Comparison of ENCODE assay signal across 8 cellular contexts in the genomic region with DNA sequence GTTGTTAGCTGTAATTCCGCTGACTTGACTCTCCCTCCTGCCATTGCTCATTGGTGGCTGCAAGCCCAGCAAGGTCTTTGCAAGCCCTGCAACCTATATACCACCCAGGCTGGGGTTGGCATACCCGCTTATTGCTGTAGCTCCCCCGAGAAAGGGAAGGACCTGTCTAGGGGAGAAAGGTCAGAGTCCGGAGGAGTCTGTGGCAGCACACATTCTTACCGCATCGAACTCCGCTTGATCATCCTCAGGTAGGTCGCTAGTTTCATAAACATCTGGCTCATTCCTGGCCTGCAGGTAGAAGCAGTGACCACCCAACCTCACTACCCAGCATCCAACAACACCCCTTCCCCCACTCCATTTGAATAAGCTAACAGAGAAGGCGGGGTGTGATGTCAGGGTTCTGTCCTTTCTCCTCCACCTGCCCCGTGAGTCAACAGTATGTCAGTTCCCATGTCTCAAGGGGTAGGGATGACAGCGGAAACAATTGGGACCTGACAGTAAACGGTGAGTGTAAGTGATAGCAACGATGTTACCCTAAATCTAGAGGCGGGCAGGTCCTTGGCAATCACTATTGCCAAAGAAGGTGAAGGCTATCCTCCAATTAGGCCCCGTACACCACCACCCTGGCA. TPM values are rescaled to one million over a fixed set of nuclear protein-coding genes. Genes with fewer than 3 reads are reported as not detected.
DNase-seq lines count a peak whose midpoint lies in the region; ATAC-seq, FAIRE-seq and TF ChIP-seq lines count a peak whose summit lies in the region.

No MANE protein-coding gene starts in this region.

- peaks cover 0 to 10% (median 2%) of the 10 kb centered on the region in 7 donors for H3K9me3 Mint-ChIP-seq in CD14-positive monocyte
- no peaks in the 10 kb centered on the region for H3K9me3 Mint-ChIP-seq in natural killer cell treated with Interleukin-12 subunit alpha and Interleukin-12 subunit beta and Interleukin-15 and Interleukin-18, amount 100 ng/mL, for 72 hours

- H4K20me1 ChIP-seq in KMS-11 (ENCODE audit: insufficient read depth), result no peaks in the 10 kb centered on the region

- no peak for DNase-seq in CD14-positive monocyte (ENCODE audit: low spot score)
- peak; percentile 51 for DNase-seq in colonic mucosa
- no peak for DNase-seq in natural killer cell treated with Interleukin-12 subunit alpha and Interleukin-12 subunit beta and Interleukin-15 and Interleukin-18, amount 100 ng/mL, for 72 hours (ENCODE audit: low spot score)
- DNase-seq in HTR-8/SVneo (ENCODE audit: insufficient read length, low spot score), result no peak
- no peak for DNase-seq in hepatic stellate cell (ENCODE audit: low spot score)

- H3K4me3 Mint-ChIP-seq in CD14-positive monocyte, result peak overlapping the region; percentile 99 to 100
- H3K4me3 Mint-ChIP-seq in natural killer cell treated with Interleukin-12 subunit alpha and Interleukin-12 subunit beta and Interleukin-15 and Interleukin-18, amount 100 ng/mL, for 72 hours, result peak overlapping the region; percentile 99

- H3K27me3 ChIP-seq in KMS-11 (ENCODE audit: insufficient read depth, low read depth) (peaks cover 30% of the 10 kb centered on the region), colonic mucosa (peaks cover 5% of the 10 kb centered on the region)

- H3K4me3 ChIP-seq in KMS-11 (IDR thresholded peaks at IDR 0.05; ENCODE audit: insufficient read depth, low read depth, low read length) (peak overlapping the region; percentile 85), colonic mucosa (peak overlapping the region; percentile 79)

- no peak for FAIRE-seq in HTR-8/SVneo (lab: Jason Lieb, UNC)

- no peaks in the 10 kb centered on the region for H3K9me3 ChIP-seq in colonic mucosa

- peaks cover 24 to 27% (median 26%) of the 10 kb centered on the region in 3 donors for H3K27me3 Mint-ChIP-seq in CD14-positive monocyte (ENCODE audit: low read depth in 3 of 3)
- H3K27me3 Mint-ChIP-seq in natural killer cell treated with Interleukin-12 subunit alpha and Interleukin-12 subunit beta and Interleukin-15 and Interleukin-18, amount 100 ng/mL, for 72 hours, result peaks cover 0 to 11% of the 10 kb centered on the region in 2 donors

- ATAC-seq in natural killer cell treated with Interleukin-12 subunit alpha and Interleukin-12 subunit beta and Interleukin-15 and Interleukin-18, amount 100 ng/mL, for 72 hours, result no peak
- ATAC-seq in HG02885 (IDR thresholded peaks at IDR 0.05; ENCODE audit: poor library complexity, unreplicated experiment), result no peak
- ATAC-seq in GM19023 (IDR thresholded peaks at IDR 0.05; ENCODE audit: unreplicated experiment), result no peak

- peaks cover 50% of the 10 kb centered on the region for H3K4me1 Mint-ChIP-seq in CD14-positive monocyte
- H3K4me1 Mint-ChIP-seq in natural killer cell treated with Interleukin-12 subunit alpha and Interleukin-12 subunit beta and Interleukin-15 and Interleukin-18, amount 100 ng/mL, for 72 hours (ENCODE audit: low read depth in 2 of 2), result peaks cover 39 to 42% of the 10 kb centered on the region in 2 donors

- H3K27ac Mint-ChIP-seq in CD14-positive monocyte, result peak overlapping the region in 6 of 7 donors; percentile 66 to 96 (median 90)
- peak overlapping the region; percentile 95 to 98 for H3K27ac Mint-ChIP-seq in natural killer cell treated with Interleukin-12 subunit alpha and Interleukin-12 subunit beta and Interleukin-15 and Interleukin-18, amount 100 ng/mL, for 72 hours

- H3K36me3 ChIP-seq in KMS-11 (ENCODE audit: insufficient read depth), result no peaks in the 10 kb centered on the region
- H3K36me3 ChIP-seq in colonic mucosa, result no peaks in the 10 kb centered on the region

- H3K4me2 ChIP-seq in KMS-11, result peak overlapping the region; percentile 91

- H3K27ac ChIP-seq in KMS-11 (peak overlapping the region; percentile 42; the same call in 1 of the 2 replicates), colonic mucosa (peak overlapping the region; percentile 71)

- no peak for TF ChIP-seq CTCF in CD14-positive monocyte (IDR thresholded peaks at IDR 0.05)
- no peak for TF ChIP-seq CTCF in KMS-11 (conservative IDR thresholded peaks at IDR 0.05; ENCODE audit: low read depth, low read length)
- no peak for TF ChIP-seq CTCF in colonic mucosa (IDR thresholded peaks at IDR 0.05)

- H3K9ac ChIP-seq in KMS-11, result peak overlapping the region; percentile 84; the same call in 1 of the 2 replicates
- peak overlapping the region; percentile 92 to 94 for H3K9ac ChIP-seq in colonic mucosa (ENCODE audit: low read depth in 2 of 2, low read length in 2 of 2)

- peaks cover 30 to 31% of the 10 kb centered on the region in 2 donors for H3K36me3 Mint-ChIP-seq in CD14-positive monocyte
- H3K36me3 Mint-ChIP-seq in natural killer cell treated with Interleukin-12 subunit alpha and Interleukin-12 subunit beta and Interleukin-15 and Interleukin-18, amount 100 ng/mL, for 72 hours, result no peaks in the 10 kb centered on the region

- peaks cover 46% of the 10 kb centered on the region for H3K4me1 ChIP-seq in KMS-11 (ENCODE audit: low read depth, poor library complexity, severe bottlenecking)
- peaks cover 8% of the 10 kb centered on the region for H3K4me1 ChIP-seq in colonic mucosa

- H2AFZ ChIP-seq in KMS-11 (ENCODE audit: low read depth), result peak overlapping the region; percentile 68

- H3K79me2 ChIP-seq in KMS-11 (ENCODE audit: insufficient read depth, low read depth), result peaks cover 24% of the 10 kb centered on the region

- intact Hi-C loops in CD14-positive monocyte (cut with micrococcal nuclease), result loop anchor here (5.0 to 10.0 kb wide), 3 partner anchors 69 to 209 kb away; a partner anchor contains a TSS
- intact Hi-C loops in colonic mucosa (cut with DNase I), result no loop called here

RNA-seq across cellular contexts. Expression of a gene that starts 1.1 kb away (rescaled TPM):
- 10 to 100 TPM; 72.8 to 82.2 TPM for polyA plus RNA-seq in CD14-positive monocyte
- total RNA-seq in colonic mucosa, result 100 to 1,000 TPM; 131 to 139 TPM
- 10 to 100 TPM; 94.2 to 98.7 TPM for total RNA-seq in natural killer cell treated with Interleukin-12 subunit alpha and Interleukin-12 subunit beta and Interleukin-15 and Interleukin-18, amount 100 ng/mL, for 72 hours

RNA-seq across cellular contexts. Expression of a gene that starts 3.9 kb away (rescaled TPM):
- not detected for polyA plus RNA-seq in CD14-positive monocyte
- total RNA-seq in colonic mucosa, result 1 to 10 TPM in 1 of 2 donors, under 1 TPM in 1; 0.67 to 2.1 TPM
- 1 to 10 TPM in 1 of 2 donors, under 1 TPM in 1; 0.29 to 2.0 TPM for total RNA-seq in natural killer cell treated with Interleukin-12 subunit alpha and Interleukin-12 subunit beta and Interleukin-15 and Interleukin-18, amount 100 ng/mL, for 72 hours

RNA-seq across cellular contexts. Expression of a gene that starts 23.3 kb away (rescaled TPM):
- 1 to 10 TPM; 2.4 to 2.6 TPM for polyA plus RNA-seq in CD14-positive monocyte
- 100 to 1,000 TPM in 1 of 2 donors, 10 to 100 TPM in 1; 95.4 to 133 TPM for total RNA-seq in colonic mucosa
- 100 to 1,000 TPM in 1 of 2 donors, 10 to 100 TPM in 1; 94.1 to 123 TPM for total RNA-seq in natural killer cell treated with Interleukin-12 subunit alpha and Interleukin-12 subunit beta and Interleukin-15 and Interleukin-18, amount 100 ng/mL, for 72 hours

RNA-seq across cellular contexts. Expression of a gene that starts 25.6 kb away (rescaled TPM):
- polyA plus RNA-seq in CD14-positive monocyte, result 1 to 10 TPM; 9.3 to 9.4 TPM
- total RNA-seq in colonic mucosa, result 10 to 100 TPM; 17.5 to 22.8 TPM
- 10 to 100 TPM; 22.2 to 39.8 TPM for total RNA-seq in natural killer cell treated with Interleukin-12 subunit alpha and Interleukin-12 subunit beta and Interleukin-15 and Interleukin-18, amount 100 ng/mL, for 72 hours

RNA-seq across cellular contexts. Expression of a gene that starts 45.1 kb away (rescaled TPM):
- polyA plus RNA-seq in CD14-positive monocyte, result 10 to 100 TPM; 12.3 to 16.9 TPM
- 10 to 100 TPM; 43.6 to 60.2 TPM for total RNA-seq in colonic mucosa
- total RNA-seq in natural killer cell treated with Interleukin-12 subunit alpha and Interleukin-12 subunit beta and Interleukin-15 and Interleukin-18, amount 100 ng/mL, for 72 hours, result 10 to 100 TPM; 25.9 to 35.7 TPM
